Comparison of ENCODE assay signal across 28 cellular contexts in the genomic region with DNA sequence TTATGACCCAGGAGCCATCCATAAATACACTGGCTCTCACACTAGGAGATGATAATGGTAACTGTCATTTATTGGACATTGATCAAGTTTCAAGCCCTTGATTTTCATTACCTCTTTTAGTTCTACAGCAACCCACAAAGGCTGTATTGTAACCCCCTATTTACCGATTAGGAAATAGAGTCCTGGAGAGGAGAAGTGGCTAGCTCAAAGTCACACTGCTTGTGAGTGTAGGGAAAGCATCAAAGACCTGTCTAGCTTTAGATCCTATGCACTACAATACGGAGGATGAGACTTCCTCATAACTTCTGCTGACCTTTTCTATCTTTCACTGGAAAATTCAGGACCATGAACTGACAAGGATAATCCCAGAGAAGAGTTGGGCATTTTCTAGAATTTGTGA.
"Had no signal": no experiment of that assay in that cellular context is flagged by ENCODE, and none has a peak within 500 bp of the region (broad histone marks: within the 10 kb centered on the region; RNA-seq: fewer than 3 reads in every experiment).

No MANE protein-coding gene starts in this region.

- H3K4me1 ChIP-seq: colonic mucosa, esophagus squamous epithelium, foreskin keratinocyte had no signal

- ATAC-seq: effector memory CD8-positive, alpha-beta T cell; esophagus mucosa; foreskin keratinocyte; gastroesophageal sphincter; heart left ventricle had no signal

- H3K27me3 ChIP-seq: colonic mucosa had no signal

- H3K9me3 ChIP-seq: colonic mucosa, esophagus muscularis mucosa, esophagus squamous epithelium, gastrocnemius medialis, gastroesophageal sphincter, heart left ventricle, heart right ventricle had no signal

- H3K27ac Mint-ChIP-seq: dendritic cell treated with granulocyte-macrophage colony-stimulating factor and Interleukin-4, amounts not matched to agents 40 ng/mL and 50 ng/mL, for 4 days; effector memory CD8-positive, alpha-beta T cell; endodermal cell had no signal

- DNase-seq: colonic mucosa; cortex of kidney; dermis blood vessel endothelial cell; dorsolateral prefrontal cortex; effector CD4-positive, alpha-beta T cell; effector CD8-positive, alpha-beta T cell; effector memory CD8-positive, alpha-beta T cell; endodermal cell; erythroblast; esophagus squamous epithelium; foreskin fibroblast; foreskin keratinocyte; foreskin melanocyte; gastrocnemius medialis; glutamatergic neuron; head of caudate nucleus; heart left ventricle; heart right ventricle had no signal

- FAIRE-seq: colon, endometrium, endothelial cell of umbilical vein, frontal cortex had no signal

- H3K4me3 Mint-ChIP-seq: dendritic cell treated with granulocyte-macrophage colony-stimulating factor and Interleukin-4, amounts not matched to agents 40 ng/mL and 50 ng/mL, for 4 days; effector memory CD8-positive, alpha-beta T cell; endodermal cell had no signal

- H3K4me3 ChIP-seq: colonic mucosa, coronary artery, dorsolateral prefrontal cortex, esophagus muscularis mucosa, esophagus squamous epithelium, gastrocnemius medialis, gastroesophageal sphincter, heart left ventricle, heart right ventricle had no signal

- H3K36me3 ChIP-seq: colonic mucosa, esophagus muscularis mucosa, esophagus squamous epithelium, gastrocnemius medialis, gastroesophageal sphincter, heart left ventricle, heart right ventricle had no signal

- H3K27ac ChIP-seq: colonic mucosa, coronary artery, dorsolateral prefrontal cortex, epithelial cell of prostate, esophagus muscularis mucosa, esophagus squamous epithelium, foreskin keratinocyte, gastroesophageal sphincter, heart left ventricle, heart right ventricle had no signal

- H3K9me3 Mint-ChIP-seq: dendritic cell treated with granulocyte-macrophage colony-stimulating factor and Interleukin-4, amounts not matched to agents 40 ng/mL and 50 ng/mL, for 4 days; effector memory CD8-positive, alpha-beta T cell; endodermal cell had no signal
